1 cellular context compared by ENCODE assay signal in genomic region chr16:2204727-2205103, GRCh38.
TF ChIP-seq lines count a peak whose summit lies in the region.

No MANE protein-coding gene starts in this region.

TF ChIP-seq in HepG2, 621 proteins besides CTCF, POLR2A, EP300 and RAD21:
- TF ChIP-seq ZNF672 (CRISPR knock-in tag; IDR thresholded peaks at IDR 0.05) (no peak), ELF3 (CRISPR knock-in tag; IDR thresholded peaks at IDR 0.05) (peak; percentile 2; the same call in 1 of the 2 replicates), ZSCAN25 (CRISPR knock-in tag; IDR thresholded peaks at IDR 0.05) (peak; percentile 32)
